8 cellular contexts compared by ENCODE assay signal in genomic region chr7:875476-876076, GRCh38. TPM values are rescaled to one million over a fixed set of nuclear protein-coding genes. Genes with fewer than 3 reads are reported as not detected.
DNase-seq lines count a peak whose midpoint lies in the region; ATAC-seq and TF ChIP-seq lines count a peak whose summit lies in the region.

No MANE protein-coding gene starts in this region.

- H4K20me1 ChIP-seq in osteoblast (ENCODE audit: insufficient read depth, low read length): peaks cover 18% of the 10 kb centered on the region

- no peak for ATAC-seq in GM19351 (IDR thresholded peaks at IDR 0.05; ENCODE audit: unreplicated experiment)
- no peak for ATAC-seq in GM21526 (IDR thresholded peaks at IDR 0.05; ENCODE audit: low FRiP score, unreplicated experiment)

- no peaks in the 10 kb centered on the region for H3K9me3 Mint-ChIP-seq in dendritic cell treated with granulocyte-macrophage colony-stimulating factor and Interleukin-4, amounts not matched to agents 40 ng/mL and 50 ng/mL, for 4 days

- no peaks in the 10 kb centered on the region for H3K27me3 ChIP-seq in osteoblast (ENCODE audit: insufficient read depth, low read length)

- peaks cover 58% of the 10 kb centered on the region for H3K36me3 ChIP-seq in KOPT-K1 (ENCODE audit: insufficient read depth, low read length)
- H3K36me3 ChIP-seq in osteoblast (ENCODE audit: insufficient read depth, low read length): peaks cover 27% of the 10 kb centered on the region

- H3K4me3 ChIP-seq in osteoblast (ENCODE audit: insufficient read depth, low read length): peak overlapping the region; percentile 68

- H3K4me2 ChIP-seq in osteoblast (ENCODE audit: insufficient read depth, low read length): peak overlapping the region; percentile 74

- H3K27ac Mint-ChIP-seq in dendritic cell treated with granulocyte-macrophage colony-stimulating factor and Interleukin-4, amounts not matched to agents 40 ng/mL and 50 ng/mL, for 4 days: peak overlapping the region; percentile 15

- H2AFZ ChIP-seq in osteoblast (ENCODE audit: low read length): peak overlapping the region; percentile 22

- H3K27me3 Mint-ChIP-seq in dendritic cell treated with granulocyte-macrophage colony-stimulating factor and Interleukin-4, amounts not matched to agents 40 ng/mL and 50 ng/mL, for 4 days: no peaks in the 10 kb centered on the region

- peaks cover 33% of the 10 kb centered on the region for H3K4me1 Mint-ChIP-seq in dendritic cell treated with granulocyte-macrophage colony-stimulating factor and Interleukin-4, amounts not matched to agents 40 ng/mL and 50 ng/mL, for 4 days (ENCODE audit: low read depth)

- intact Hi-C loops in dendritic cell treated with granulocyte-macrophage colony-stimulating factor and Interleukin-4, amounts not matched to agents 40 ng/mL and 50 ng/mL, for 4 days (cut with micrococcal nuclease): loop anchor here (2.0 to 10.0 kb wide), 2 partner anchors 25 to 61 kb away; no protein-coding TSS in a partner anchor

- DNase-seq in osteoblast (ENCODE audit: insufficient read length, low spot score, missing footprints) (no peak), DMS79 treated with DMSO at 0.1 percent for 48 hours (lab: John Stamatoyannopoulos, UW) (no peak), NCI-H510A treated with DMSO at 0.1 percent for 48 hours (lab: John Stamatoyannopoulos, UW) (no peak)

- TF ChIP-seq CTCF in C4-2B (conservative IDR thresholded peaks at IDR 0.05) (no peak), osteoblast (IDR thresholded peaks at IDR 0.05; ENCODE audit: extremely low read depth, low read depth, low read length) (no peak)

- H3K9me3 ChIP-seq in KOPT-K1 (ENCODE audit: insufficient read depth, low read length, poor library complexity, severe bottlenecking): no peaks in the 10 kb centered on the region
- no peaks in the 10 kb centered on the region for H3K9me3 ChIP-seq in osteoblast (ENCODE audit: low read depth, low read length)

- peaks cover 10% of the 10 kb centered on the region for H3K4me1 ChIP-seq in osteoblast (ENCODE audit: insufficient read depth, low read length)

- H3K79me2 ChIP-seq in osteoblast (ENCODE audit: insufficient read depth, low read length): peaks cover 38% of the 10 kb centered on the region

- H3K27ac ChIP-seq in C4-2B: peak overlapping the region; percentile 86
- H3K27ac ChIP-seq in KOPT-K1 (ENCODE audit: low read depth, low read length, poor library complexity, severe bottlenecking): peak overlapping the region; percentile 61
- peak overlapping the region; percentile 53 for H3K27ac ChIP-seq in osteoblast (ENCODE audit: low read depth, low read length)

- H3K36me3 Mint-ChIP-seq in dendritic cell treated with granulocyte-macrophage colony-stimulating factor and Interleukin-4, amounts not matched to agents 40 ng/mL and 50 ng/mL, for 4 days (ENCODE audit: low read depth): peaks cover 58% of the 10 kb centered on the region

- no peak overlapping the region for H3K4me3 Mint-ChIP-seq in dendritic cell treated with granulocyte-macrophage colony-stimulating factor and Interleukin-4, amounts not matched to agents 40 ng/mL and 50 ng/mL, for 4 days

RNA-seq across cellular contexts. Expression of gene GET4, which starts 0.8 kb away (rescaled TPM):
- 17.7 and 18.9 TPM in 2 replicates for total RNA-seq in osteoblast

RNA-seq across cellular contexts. Expression of gene SUN1, which starts 43.3 kb away (rescaled TPM):
- 109 and 126 TPM in 2 replicates for total RNA-seq in osteoblast
